24 cellular contexts compared by ENCODE assay signal in genomic region chr2:162256621-162257020, GRCh38. TPM values are rescaled to one million over a fixed set of nuclear protein-coding genes. Genes with fewer than 3 reads are reported as not detected.
A peak's percentile ranks its signal among the peaks of the same experiment; 100 is the strongest.
DNase-seq lines count a peak whose midpoint lies in the region; ATAC-seq and TF ChIP-seq lines count a peak whose summit lies in the region.
"Had no signal": no experiment of that assay in that cellular context is flagged by ENCODE, and none has a peak within 500 bp of the region (broad histone marks: within the 10 kb centered on the region; RNA-seq: fewer than 3 reads in every experiment).

No MANE protein-coding gene starts in this region.

- no peaks in the 10 kb centered on the region for H3K9me3 ChIP-seq in ascending aorta
- H3K9me3 ChIP-seq: right atrium auricular region, SJSA1 had no signal

- H3K36me3 ChIP-seq in ascending aorta, result no peaks in the 10 kb centered on the region
- H3K36me3 ChIP-seq: cardiac muscle cell, right atrium auricular region, SJSA1 had no signal

- H3K27ac ChIP-seq in ascending aorta, result peak overlapping the region; percentile 35 to 55
- H3K27ac ChIP-seq: cardiac muscle cell, dorsolateral prefrontal cortex, right atrium auricular region, SJSA1 had no signal

- H3K4me1 ChIP-seq in ascending aorta, result peaks cover 0 to 6% of the 10 kb centered on the region in 2 donors

- TF ChIP-seq CTCF in ascending aorta (IDR thresholded peaks at IDR 0.05), result no peak
- no peak for TF ChIP-seq CTCF in fibroblast of mammary gland (conservative IDR thresholded peaks at IDR 0.05; ENCODE audit: control insufficient read depth, insufficient read depth, low read depth, low read length)

- ATAC-seq in GM18498 (IDR thresholded peaks at IDR 0.05; ENCODE audit: unreplicated experiment), result no peak
- ATAC-seq: activated naive CD4-positive, alpha-beta T cell treated with anti-CD3 and anti-CD28 coated beads, Interleukin-2, amount 50 U/mL, for 72 hours; GM12878; stimulated activated naive CD8-positive, alpha-beta T cell treated with anti-CD3 and anti-CD28 coated beads, Interleukin-15, amount 100 ng/mL, for 72 hours had no signal

- DNase-seq in GM04504 (ENCODE audit: low read depth) (peak; percentile 38), ascending aorta (ENCODE audit: low spot score in 2 of 2) (no peak), fibroblast of mammary gland (ENCODE audit: low read depth) (peak; percentile 72), stromal cell of bone marrow (ENCODE audit: low read depth) (peak; percentile 75), head of caudate nucleus (no peak), NCI-H187 (lab: John Stamatoyannopoulos, UW) (no peak)
- DNase-seq in activated CD4-positive, alpha-beta T cell treated with anti-CD3 and anti-CD28 coated beads for 48 hours, result no peak
- DNase-seq: activated CD4-positive, CD25-positive, alpha-beta regulatory T cell; activated T-cell treated with anti-CD3 and anti-CD28 coated beads, Interleukin-2, amount 50 U/mL, for 48 hours; Calu3; dorsolateral prefrontal cortex; KBM-7; NCI-H1105; stimulated activated naive CD8-positive, alpha-beta T cell treated with anti-CD3 and anti-CD28 coated beads, Interleukin-15, amount 100 ng/mL, for 72 hours had no signal

- no peak overlapping the region for H3K4me3 ChIP-seq in ascending aorta
- H3K4me3 ChIP-seq in fibroblast of mammary gland (ENCODE audit: control insufficient read depth, low read depth, low read length), result no peak overlapping the region
- H3K4me3 ChIP-seq: cardiac muscle cell, dorsolateral prefrontal cortex, GM12878, right atrium auricular region, SJSA1 had no signal

- no peaks in the 10 kb centered on the region for H3K27me3 ChIP-seq in ascending aorta
- H3K27me3 ChIP-seq: cardiac muscle cell, dorsolateral prefrontal cortex, right atrium auricular region, SJSA1 had no signal

- intact Hi-C loops in ascending aorta (cut with DNase I), result loop anchor here (5.0 kb wide), 2 partner anchors 34 to 41 kb away; no protein-coding TSS in a partner anchor
- intact Hi-C loops in head of caudate nucleus (cut with DNase I), result no loop called here

RNA-seq across cellular contexts. Expression of gene FAP, which starts 13.4 kb away (rescaled TPM):
- total RNA-seq in ascending aorta, result 16.7 TPM
- total RNA-seq: B cell, cardiac muscle cell, G401, GM12878, mononuclear cell, OCI-LY7 had no signal

Comparison
In these comparisons a context has a peak if more than half of its experiments do, and no peak if none do; other contexts are left out.
1. DNase-seq: peak in GM04504 (single experiment), fibroblast of mammary gland (single experiment) and stromal cell of bone marrow (single experiment); none in ascending aorta (0 of 2), activated CD4-positive, alpha-beta T cell treated with anti-CD3 and anti-CD28 coated beads for 48 hours (single experiment), head of caudate nucleus (0 of 42) and NCI-H187 (0 of 2).